Comparison of ENCODE assay signal across 22 cellular contexts in the genomic region with DNA sequence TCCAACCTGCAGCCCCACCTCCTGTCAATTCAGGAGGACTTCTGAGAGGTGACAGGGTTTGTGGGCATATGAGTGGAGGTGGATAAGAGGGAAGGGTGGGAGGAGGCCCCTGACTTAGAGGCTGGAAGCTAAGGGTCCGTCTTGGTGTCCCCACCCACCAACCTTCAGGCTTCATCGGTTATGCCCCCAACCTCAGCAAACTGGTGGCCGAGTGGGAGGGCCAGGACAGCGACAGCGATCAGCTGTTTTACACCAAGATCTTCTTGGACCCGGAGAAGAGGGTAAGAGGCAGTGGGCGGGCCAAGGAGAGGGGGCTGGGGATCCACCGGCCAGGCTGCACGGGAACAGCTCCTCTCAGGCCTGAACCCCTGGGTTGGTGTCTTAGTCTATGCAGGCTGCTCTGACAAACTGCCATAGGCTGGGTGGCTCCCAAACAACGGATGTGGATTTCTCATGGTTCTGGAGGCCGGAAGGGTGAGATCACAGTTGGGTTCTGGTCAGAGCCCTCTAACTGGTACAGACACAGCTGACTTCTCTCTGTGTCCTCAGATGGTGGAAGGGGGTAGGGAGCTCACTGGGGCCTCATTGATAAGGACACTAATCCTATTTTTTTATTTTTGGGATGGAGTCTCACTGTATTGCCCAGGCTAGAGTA. TPM values are rescaled to one million over a fixed set of nuclear protein-coding genes. Genes with fewer than 3 reads are reported as not detected.
DNase-seq lines count a peak whose midpoint lies in the region; ATAC-seq, FAIRE-seq and TF ChIP-seq lines count a peak whose summit lies in the region.
"Had no signal": no experiment of that assay in that cellular context is flagged by ENCODE, and none has a peak within 500 bp of the region (broad histone marks: within the 10 kb centered on the region; RNA-seq: fewer than 3 reads in every experiment).

No MANE protein-coding gene starts in this region.

- H3K27ac ChIP-seq in GM23248 (peak overlapping the region; percentile 22), neutrophil (peak overlapping the region; percentile 57), kidney (ENCODE audit: low read depth in 2 of 2, low read length in 2 of 2) (no peak overlapping the region)
- H3K27ac ChIP-seq: coronary artery had no signal

- H3K36me3 ChIP-seq in GM23248 (ENCODE audit: low read depth) = peaks cover 21% of the 10 kb centered on the region; the same call in 1 of the 2 replicates
- peaks cover 66% of the 10 kb centered on the region for H3K36me3 ChIP-seq in neutrophil
- peaks cover 7 to 11% of the 10 kb centered on the region in 2 donors for H3K36me3 ChIP-seq in kidney (ENCODE audit: control insufficient read depth in 1 of 2, insufficient read depth in 2 of 2, low read length in 2 of 2)

- no peaks in the 10 kb centered on the region for H3K9me2 ChIP-seq in GM23248 (ENCODE audit: insufficient read depth)

- H3K4me2 ChIP-seq in GM23248 (ENCODE audit: unreplicated experiment) = no peak overlapping the region
- H3K4me2 ChIP-seq: GM23338 had no signal

- H3F3A ChIP-seq in GM23248 (ENCODE audit: insufficient read depth) = peaks cover 6% of the 10 kb centered on the region; the same call in 1 of the 2 replicates

- H3K9me3 ChIP-seq in GM23248 (ENCODE audit: low read depth) (no peaks in the 10 kb centered on the region), neutrophil (no peaks in the 10 kb centered on the region), kidney (ENCODE audit: control insufficient read depth in 1 of 2, low read length in 2 of 2) (no peaks in the 10 kb centered on the region)
- H3K9me3 ChIP-seq: upper lobe of left lung had no signal

- intact Hi-C loops in head of caudate nucleus (cut with DNase I) = no loop called here
- intact Hi-C loops in kidney (cut with DNase I) = no loop called here

- H3K79me2 ChIP-seq in GM23248 (ENCODE audit: insufficient read depth) = no peaks in the 10 kb centered on the region

- peaks cover 6% of the 10 kb centered on the region for H3K4me1 ChIP-seq in GM23248 (ENCODE audit: insufficient read depth)
- peaks cover 30 to 32% of the 10 kb centered on the region in 2 experiments for H3K4me1 ChIP-seq in neutrophil (ENCODE audit: control insufficient read depth in 1 of 2, insufficient read depth in 1 of 2, low read depth in 1 of 2, low read length in 1 of 2)
- no peaks in the 10 kb centered on the region for H3K4me1 ChIP-seq in kidney (ENCODE audit: control insufficient read depth in 1 of 2, insufficient read depth in 1 of 2, low read depth in 1 of 2, low read length in 2 of 2)
- H3K4me1 ChIP-seq: upper lobe of left lung had no signal

- in situ Hi-C loops in GM23248 (cut with MboI) = no loop called here

- DNase-seq in AG08395 (ENCODE audit: low spot score) = peak; percentile 47
- DNase-seq in GM23248 = peak; percentile 84
- DNase-seq in head of caudate nucleus = peak in 36 of 42 donors; percentile 28 to 86 (median 62)
- no peak for DNase-seq in T-helper 9 cell
- no peak for DNase-seq in kidney
- no peak for DNase-seq in NCI-H2196 treated with DMSO at 0.1 percent for 48 hours (lab: John Stamatoyannopoulos, UW; ENCODE audit: unreplicated experiment)
- DNase-seq: ACHN; activated CD4-positive, alpha-beta T cell treated with anti-CD3 and anti-CD28 coated beads, Interleukin-2, amount 10 ng/mL, durations not matched to agents 24 days and 14 days; activated naive CD4-positive, alpha-beta T cell treated with anti-CD3 and anti-CD28 coated beads for 36 hours; CD4-positive, alpha-beta memory T cell; DND-41; NCI-H345; stimulated activated naive CD8-positive, alpha-beta T cell treated with anti-CD3 and anti-CD28 coated beads, Interleukin-15, Interleukin-2, amounts not matched to agents 100 U/mL and 50 U/mL, for 24 hours; upper lobe of left lung had no signal

- no peak overlapping the region for H3K4me3 ChIP-seq in GM23248
- H3K4me3 ChIP-seq in neutrophil (ENCODE audit: low read depth in 1 of 2, low read length in 1 of 2) = no peak overlapping the region
- H3K4me3 ChIP-seq in kidney (ENCODE audit: low read length in 2 of 2) = no peak overlapping the region
- H3K4me3 ChIP-seq: coronary artery, GM23338, lung, upper lobe of left lung had no signal

- 59 to 60% methylated on average over 11 of the region's 11 CpGs for WGBS in GM23248 (ENCODE audit: low coverage in 1 of 2, low lambda C conversion rate in 2 of 2, missing lambda C conversion rate in 2 of 2), 2 experiments

- H4K20me1 ChIP-seq in GM23248 (ENCODE audit: insufficient read depth) = no peaks in the 10 kb centered on the region

- TF ChIP-seq CTCF in neutrophil (IDR thresholded peaks at IDR 0.05) (no peak), kidney (IDR thresholded peaks at IDR 0.05; ENCODE audit: borderline replicate concordance, extremely low read depth, insufficient read depth) (no peak)

- no peaks in the 10 kb centered on the region for H3K27me3 ChIP-seq in GM23248 (replicated peaks; ENCODE audit: insufficient read depth)
- no peaks in the 10 kb centered on the region for H3K27me3 ChIP-seq in neutrophil
- H3K27me3 ChIP-seq: upper lobe of left lung had no signal

- ATAC-seq in GM19023 (IDR thresholded peaks at IDR 0.05; ENCODE audit: unreplicated experiment) = no peak
- ATAC-seq: GM23338; naive thymus-derived CD8-positive, alpha-beta T cell; stimulated activated naive CD8-positive, alpha-beta T cell treated with anti-CD3 and anti-CD28 coated beads, Interleukin-15, Interleukin-2, amounts not matched to agents 100 U/mL and 50 U/mL, for 24 hours had no signal

- H3K9ac ChIP-seq in GM23248 (no peak overlapping the region), kidney (ENCODE audit: low read length in 2 of 2) (no peak overlapping the region)

- FAIRE-seq in kidney (lab: Jason Lieb, UNC) = no peak
- FAIRE-seq: frontal cortex, RCC 7860 had no signal

- no peak overlapping the region for H2AFZ ChIP-seq in GM23248
- H2AFZ ChIP-seq: GM23338 had no signal

RNA-seq across cellular contexts. Expression of a gene that starts 18.1 kb away (rescaled TPM):
- 633 and 640 TPM in 2 replicates for total RNA-seq in GM23248 (2014; rRNA removed; shearing (Covaris generic))
- 443 and 482 TPM in 2 replicates for polyA plus RNA-seq in GM23248 (2016; fragmentation: Nextera tagmentation; extraction: Ambion mirVana)
- total RNA-seq in kidney = 58.8 TPM
- polyA plus RNA-seq in kidney (ENCODE audit: insufficient read depth, low read depth, low replicate concordance) = 103 TPM

RNA-seq across cellular contexts. Expression of a gene that starts 26.4 kb away (rescaled TPM):
- 100 and 116 TPM in 2 replicates for total RNA-seq in GM23248 (2014; rRNA removed; shearing (Covaris generic))
- polyA plus RNA-seq in GM23248 (2016; fragmentation: Nextera tagmentation; extraction: Ambion mirVana) (10.5 and 10.7 TPM in 2 replicates), kidney (ENCODE audit: insufficient read depth, low read depth, low replicate concordance) (52.1 TPM)
- total RNA-seq in kidney = 42.5 TPM

RNA-seq across cellular contexts. Expression of a gene that starts 27.7 kb away (rescaled TPM):
- 57.9 and 59.8 TPM in 2 replicates for total RNA-seq in GM23248 (2014; rRNA removed; shearing (Covaris generic))
- polyA plus RNA-seq in GM23248 (2016; fragmentation: Nextera tagmentation; extraction: Ambion mirVana) (48.0 and 49.6 TPM in 2 replicates), kidney (ENCODE audit: insufficient read depth, low read depth, low replicate concordance) (41.1 TPM)
- 77.6 TPM for total RNA-seq in kidney

Comparison
In these comparisons a context has a peak if more than half of its experiments do, and no peak if none do; other contexts are left out.
1. DNase-seq: peak in AG08395 (single experiment), GM23248 (single experiment) and head of caudate nucleus (36 of 42); none in T-helper 9 cell (single experiment), kidney (single experiment) and NCI-H2196 treated with DMSO at 0.1 percent for 48 hours (single experiment).
2. H3K27ac ChIP-seq: peak in GM23248 (single experiment) and neutrophil (single experiment); none in kidney (0 of 2).
3. RNA of a gene that starts 18.1 kb away (total RNA-seq): 633 to 640 TPM in GM23248; 58.8 TPM in kidney (single experiment); every median in the first group is over 10 times any median in the second.